13 cellular contexts compared by ENCODE assay signal in the genomic region with DNA sequence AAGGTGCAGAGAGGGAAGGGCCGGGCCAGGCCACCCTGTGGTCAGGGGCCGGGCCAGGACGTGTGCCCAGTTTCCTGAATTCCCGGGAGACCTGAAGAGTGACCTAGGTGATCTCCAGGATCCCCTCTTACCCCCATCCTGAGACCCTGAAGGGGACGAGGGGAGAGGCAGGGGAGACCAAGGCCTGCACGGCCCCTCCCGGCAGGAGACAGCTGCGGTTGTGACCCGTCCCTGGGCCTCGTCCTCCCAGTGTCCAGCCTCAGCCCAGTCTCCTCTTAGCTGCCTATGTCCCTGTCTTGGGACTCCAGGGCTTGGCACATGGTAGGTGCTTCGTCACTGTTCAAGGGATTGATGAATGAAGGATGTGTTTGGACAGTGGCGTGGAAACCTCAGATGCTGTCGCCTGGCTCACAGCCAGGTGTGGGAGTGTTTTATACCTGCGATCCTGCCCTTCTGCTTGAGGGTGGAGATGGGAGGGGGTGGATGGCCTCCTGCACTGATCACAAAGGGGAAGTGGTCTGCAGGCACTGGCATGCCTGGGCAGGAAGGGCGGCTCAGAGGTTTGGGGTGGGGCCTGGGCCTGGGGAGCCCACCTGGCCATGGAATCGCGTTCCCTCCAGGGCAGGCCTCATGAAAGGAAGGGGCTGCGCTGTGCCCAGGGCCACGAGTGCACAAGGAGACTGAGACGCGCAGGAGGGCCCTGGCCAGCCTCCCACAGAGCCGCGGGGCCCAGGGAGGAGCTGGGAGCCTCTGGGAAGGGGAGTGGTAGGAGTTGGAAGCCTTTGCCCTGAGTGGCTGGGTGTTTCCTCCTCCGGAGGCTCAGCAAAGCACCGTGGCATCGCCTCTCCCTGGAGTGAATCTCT. TPM values are rescaled to one million over a fixed set of nuclear protein-coding genes. Genes with fewer than 3 reads are reported as not detected.
DNase-seq lines count a peak whose midpoint lies in the region; ATAC-seq and TF ChIP-seq lines count a peak whose summit lies in the region.
"Had no signal": no experiment of that assay in that cellular context is flagged by ENCODE, and none has a peak within 500 bp of the region (broad histone marks: within the 10 kb centered on the region; RNA-seq: fewer than 3 reads in every experiment).

No MANE protein-coding gene starts in this region.

- no peak for TF ChIP-seq POLR2A in NB4 (IDR thresholded peaks at IDR 0.05; ENCODE audit: extremely low read depth, insufficient read length)

- WGBS in mesodermal cell (ENCODE audit: insufficient coverage in 2 of 2), 2 experiments: 87% methylated on average over 23 of the region's 26 CpGs

- H3K4me1 ChIP-seq in mesodermal cell (ENCODE audit: control insufficient read depth, insufficient read depth, low read length, poor library complexity, severe bottlenecking) (peaks cover 24% of the 10 kb centered on the region), BE2C (peaks cover 36% of the 10 kb centered on the region)
- H3K4me1 ChIP-seq: psoas muscle had no signal

- no peak for ATAC-seq in GM21619 (IDR thresholded peaks at IDR 0.05; ENCODE audit: unreplicated experiment)
- ATAC-seq: SK-N-SH treated with all-trans-retinoic acid at 6 μM for 48 hours had no signal

- DNase-seq in DMS79 (lab: John Stamatoyannopoulos, UW) (peak; percentile 69), NB4 (ENCODE audit: low read depth) (peak; percentile 76), SHP77 treated with DMSO at 0.1 percent for 48 hours (lab: John Stamatoyannopoulos, UW) (peak; percentile 52), BE2C (no peak)
- no peak for DNase-seq in stimulated activated CD4-positive, alpha-beta T cell treated with anti-CD3 and anti-CD28 coated beads, Interleukin-15, amount 100 ng/mL, for 24 hours
- no peak for DNase-seq in activated CD8-positive, alpha-beta memory T cell treated with anti-CD3 and anti-CD28 coated beads for 24 hours
- DNase-seq: activated T-cell treated with anti-CD3 and anti-CD28 coated beads, Interleukin-2, amount 50 U/mL, for 48 hours; cortex of kidney; psoas muscle had no signal

- H3K9me3 ChIP-seq in mesodermal cell (ENCODE audit: control insufficient read depth, low read length): no peaks in the 10 kb centered on the region
- no peaks in the 10 kb centered on the region for H3K9me3 ChIP-seq in BE2C
- H3K9me3 ChIP-seq: psoas muscle had no signal

- no peaks in the 10 kb centered on the region for H3K36me3 ChIP-seq in mesodermal cell (ENCODE audit: control insufficient read depth, insufficient read depth, low read length)
- peaks cover 12% of the 10 kb centered on the region for H3K36me3 ChIP-seq in BE2C

- peak overlapping the region; percentile 36 for H3K27ac ChIP-seq in mesodermal cell (ENCODE audit: low read depth, low read length, severe bottlenecking)
- H3K27ac ChIP-seq: KMS-11, psoas muscle had no signal

- H3K27me3 ChIP-seq in BE2C: no peaks in the 10 kb centered on the region

- TF ChIP-seq CTCF in NB4 (IDR thresholded peaks at IDR 0.05; ENCODE audit: low read depth, low read length): no peak
- TF ChIP-seq CTCF in BE2C (IDR thresholded peaks at IDR 0.05; ENCODE audit: low read depth, low read length): no peak

- H3K4me3 ChIP-seq in NB4 (ENCODE audit: low read depth, low read length) (no peak overlapping the region), mesodermal cell (ENCODE audit: extremely low read depth, insufficient read depth, low read length, poor library complexity, severe bottlenecking) (no peak overlapping the region), BE2C (ENCODE audit: low read depth, low read length) (no peak overlapping the region)
- H3K4me3 ChIP-seq: psoas muscle had no signal

RNA-seq across cellular contexts. Expression of a gene that starts 6.9 kb away (rescaled TPM):
- 16.6 TPM for polyA plus RNA-seq in mesodermal cell (2013, experiment 1 of 2)
- polyA plus RNA-seq in mesodermal cell (2013, experiment 2 of 2): 10.0 TPM
- 43.1 TPM for polyA plus RNA-seq in BE2C (2012; ENCODE audit: insufficient read depth, insufficient read length, low read depth)

RNA-seq across cellular contexts. Expression of a gene that starts 47.4 kb away (rescaled TPM):
- polyA plus RNA-seq in mesodermal cell (2013, experiment 1 of 2): 0.55 TPM
- 0.25 TPM for polyA plus RNA-seq in mesodermal cell (2013, experiment 2 of 2)
- 10.1 TPM for polyA plus RNA-seq in BE2C (2012; ENCODE audit: insufficient read depth, insufficient read length, low read depth)

Comparison
In these comparisons a context has a peak if more than half of its experiments do, and no peak if none do; other contexts are left out.
1. DNase-seq: peak in DMS79 (single experiment), NB4 (single experiment) and SHP77 treated with DMSO at 0.1 percent for 48 hours (single experiment); none in BE2C (single experiment), stimulated activated CD4-positive, alpha-beta T cell treated with anti-CD3 and anti-CD28 coated beads, Interleukin-15, amount 100 ng/mL, for 24 hours (single experiment) and activated CD8-positive, alpha-beta memory T cell treated with anti-CD3 and anti-CD28 coated beads for 24 hours (single experiment).